ENCODE assay signal across 23 cellular contexts in genomic region chr10:30816144-30816811, GRCh38.
DNase-seq lines count a peak whose midpoint lies in the region; ATAC-seq, FAIRE-seq and TF ChIP-seq lines count a peak whose summit lies in the region.
"Had no signal": no experiment of that assay in that cellular context is flagged by ENCODE, and none has a peak within 500 bp of the region (broad histone marks: within the 10 kb centered on the region; RNA-seq: fewer than 3 reads in every experiment).

No MANE protein-coding gene starts in this region.

- no peak overlapping the region for H2AK5ac ChIP-seq in IMR-90 (ENCODE audit: low read depth, low read length)

- dilution Hi-C loops in IMR-90 (cut with HindIII; ENCODE audit: low sequenced_read_pairs, unreplicated experiment), result no loop called here

- no peak overlapping the region for H3K27ac Mint-ChIP-seq in stimulated activated effector memory CD8-positive, alpha-beta T cell treated with anti-CD3 and anti-CD28 coated beads, Interleukin-12 subunit alpha, Interleukin-12 subunit beta, amount 100 ng/mL, for 72 hours
- H3K27ac Mint-ChIP-seq in activated CD8-positive, alpha-beta memory T cell treated with anti-CD3 and anti-CD28 coated beads, Interleukin-2, amount 10 ng/mL, durations not matched to agents 7 days and 5 days, result no peak overlapping the region
- H3K27ac Mint-ChIP-seq: activated naive CD4-positive, alpha-beta T cell treated with anti-CD3 and anti-CD28 coated beads for 36 hours; CD8-positive, alpha-beta memory T cell had no signal

- peak overlapping the region; percentile 48; the same call in 1 of the 2 replicates for H2BK20ac ChIP-seq in IMR-90 (ENCODE audit: low read depth, low read length)

- H3K36me3 ChIP-seq in IMR-90 (ENCODE audit: control insufficient read depth, insufficient read depth, low read length), result no peaks in the 10 kb centered on the region
- H3K36me3 ChIP-seq in WERI-Rb-1, result no peaks in the 10 kb centered on the region
- H3K36me3 ChIP-seq in muscle layer of duodenum (ENCODE audit: control insufficient read depth in 1 of 2, insufficient read depth in 2 of 2, low read length in 2 of 2), result no peaks in the 10 kb centered on the region
- H3K36me3 ChIP-seq in stomach, result no peaks in the 10 kb centered on the region
- no peaks in the 10 kb centered on the region for H3K36me3 ChIP-seq in kidney (ENCODE audit: control insufficient read depth in 1 of 2, insufficient read depth in 2 of 2, low read length in 2 of 2)
- H3K36me3 ChIP-seq: neutrophil had no signal

- TF ChIP-seq POLR2A in IMR-90 (IDR thresholded peaks at IDR 0.05; ENCODE audit: low read depth, low read length), result no peak
- no peak for TF ChIP-seq POLR2A in stomach (IDR thresholded peaks at IDR 0.05)

- peaks cover 26% of the 10 kb centered on the region for H3K4me1 Mint-ChIP-seq in stimulated activated effector memory CD8-positive, alpha-beta T cell treated with anti-CD3 and anti-CD28 coated beads, Interleukin-12 subunit alpha, Interleukin-12 subunit beta, amount 100 ng/mL, for 72 hours
- peaks cover 28% of the 10 kb centered on the region for H3K4me1 Mint-ChIP-seq in activated CD8-positive, alpha-beta memory T cell treated with anti-CD3 and anti-CD28 coated beads, Interleukin-2, amount 10 ng/mL, durations not matched to agents 7 days and 5 days

- no peak overlapping the region for H3K4me3 ChIP-seq in IMR-90 (ENCODE audit: insufficient read depth, low read depth, low read length)
- H3K4me3 ChIP-seq in WERI-Rb-1 (ENCODE audit: low read depth, low read length), result no peak overlapping the region
- peak overlapping the region in 1 of 2 donors; percentile 1 for H3K4me3 ChIP-seq in muscle layer of duodenum (ENCODE audit: low read depth in 1 of 2, low read length in 2 of 2)
- no peak overlapping the region for H3K4me3 ChIP-seq in stomach
- no peak overlapping the region for H3K4me3 ChIP-seq in kidney (ENCODE audit: low read length in 2 of 2)

- CTCF ChIA-PET in IMR-90 (lab: Yijun Ruan, JAX), result no interaction called here
- CTCF ChIA-PET in activated CD8-positive, alpha-beta memory T cell treated with anti-CD3 and anti-CD28 coated beads, Interleukin-2, amount 10 ng/mL, durations not matched to agents 7 days and 5 days (lab: Charles Lee), result interaction anchor here (0.8 to 1.3 kb wide), 2 partner anchors 64 to 973 kb away, joined by 3 read pairs; no protein-coding TSS in a partner anchor

- H3K4me3 Mint-ChIP-seq in stimulated activated effector memory CD8-positive, alpha-beta T cell treated with anti-CD3 and anti-CD28 coated beads, Interleukin-12 subunit alpha, Interleukin-12 subunit beta, amount 100 ng/mL, for 72 hours, result no peak overlapping the region
- no peak overlapping the region for H3K4me3 Mint-ChIP-seq in activated CD8-positive, alpha-beta memory T cell treated with anti-CD3 and anti-CD28 coated beads, Interleukin-2, amount 10 ng/mL, durations not matched to agents 7 days and 5 days
- H3K4me3 Mint-ChIP-seq: activated naive CD4-positive, alpha-beta T cell treated with anti-CD3 and anti-CD28 coated beads for 36 hours; activated T-cell treated with anti-CD3 and anti-CD28 coated beads, Interleukin-2, amount 50 U/mL, for 4 hours; CD8-positive, alpha-beta memory T cell; central memory CD8-positive, alpha-beta T cell had no signal

- in situ Hi-C loops in IMR-90 (cut with MboI; ENCODE audit: low sequenced_read_pairs), result no loop called here

- no peak overlapping the region for H2BK120ac ChIP-seq in IMR-90 (ENCODE audit: low read depth, low read length)

- DNase-seq in IMR-90, result no peak
- DNase-seq in WERI-Rb-1, result peak; percentile 31
- no peak for DNase-seq in stomach
- no peak for DNase-seq in stimulated activated effector memory CD8-positive, alpha-beta T cell treated with anti-CD3 and anti-CD28 coated beads, Interleukin-12 subunit alpha, Interleukin-12 subunit beta, amount 100 ng/mL, for 72 hours (ENCODE audit: low spot score in 2 of 2)
- DNase-seq in AML-193 (lab: John Stamatoyannopoulos, UW), result no peak
- DNase-seq in activated CD8-positive, alpha-beta memory T cell treated with anti-CD3 and anti-CD28 coated beads, Interleukin-2, amount 10 ng/mL, durations not matched to agents 7 days and 5 days, result no peak
- DNase-seq in kidney, result no peak
- DNase-seq: activated naive CD4-positive, alpha-beta T cell treated with anti-CD3 and anti-CD28 coated beads for 36 hours; activated T-cell treated with anti-CD3 and anti-CD28 coated beads, Interleukin-2, amount 50 U/mL, for 4 hours; amygdala; CD8-positive, alpha-beta memory T cell; effector CD8-positive, alpha-beta T cell; H7; NCI-H187 treated with DMSO at 0.1 percent for 48 hours; NCI-H510A; SK-N-SH; T-helper 9 cell had no signal

- H3K4ac ChIP-seq in IMR-90 (ENCODE audit: low read depth, low read length), result no peak overlapping the region

- no peak overlapping the region for H2AFZ ChIP-seq in IMR-90 (replicated peaks; ENCODE audit: low read length, poor library complexity)

- H3K9me3 Mint-ChIP-seq in stimulated activated effector memory CD8-positive, alpha-beta T cell treated with anti-CD3 and anti-CD28 coated beads, Interleukin-12 subunit alpha, Interleukin-12 subunit beta, amount 100 ng/mL, for 72 hours, result no peaks in the 10 kb centered on the region
- H3K9me3 Mint-ChIP-seq in activated CD8-positive, alpha-beta memory T cell treated with anti-CD3 and anti-CD28 coated beads, Interleukin-2, amount 10 ng/mL, durations not matched to agents 7 days and 5 days (ENCODE audit: low read depth), result no peaks in the 10 kb centered on the region
- H3K9me3 Mint-ChIP-seq: activated naive CD4-positive, alpha-beta T cell treated with anti-CD3 and anti-CD28 coated beads for 36 hours; activated T-cell treated with anti-CD3 and anti-CD28 coated beads, Interleukin-2, amount 50 U/mL, for 4 hours; CD8-positive, alpha-beta memory T cell; central memory CD8-positive, alpha-beta T cell had no signal

- H3K36me3 Mint-ChIP-seq in stimulated activated effector memory CD8-positive, alpha-beta T cell treated with anti-CD3 and anti-CD28 coated beads, Interleukin-12 subunit alpha, Interleukin-12 subunit beta, amount 100 ng/mL, for 72 hours, result no peaks in the 10 kb centered on the region
- H3K36me3 Mint-ChIP-seq in activated CD8-positive, alpha-beta memory T cell treated with anti-CD3 and anti-CD28 coated beads, Interleukin-2, amount 10 ng/mL, durations not matched to agents 7 days and 5 days, result no peaks in the 10 kb centered on the region
- H3K36me3 Mint-ChIP-seq: CD8-positive, alpha-beta memory T cell had no signal

- intact Hi-C loops in IMR-90 (cut with micrococcal nuclease), result no loop called here
- intact Hi-C loops in stomach (cut with DNase I; ENCODE audit: low total_unique reads), result no loop called here
- intact Hi-C loops in kidney (cut with DNase I), result no loop called here

- H3K27ac ChIP-seq in IMR-90 (ENCODE audit: insufficient read depth, low read length), result no peak overlapping the region
- H3K27ac ChIP-seq in WERI-Rb-1, result no peak overlapping the region; the same call in 1 of the 2 replicates
- H3K27ac ChIP-seq in muscle layer of duodenum (ENCODE audit: low read length), result peak overlapping the region; percentile 72
- peak overlapping the region in 4 of 5 donors; percentile 30 to 89 (median 68) for H3K27ac ChIP-seq in stomach
- H3K27ac ChIP-seq in kidney (ENCODE audit: low read depth in 2 of 2, low read length in 2 of 2), result no peak overlapping the region
- H3K27ac ChIP-seq: KMS-11, neutrophil had no signal

- H2BK5ac ChIP-seq in IMR-90 (ENCODE audit: low read depth, low read length, poor library complexity, severe bottlenecking), result no peak overlapping the region

- no CpG with 5 or more reads among the region's 9 CpGs for WGBS in IMR-90 (ENCODE audit: extremely low coverage in 2 of 2, insufficient read length in 1 of 2), 2 experiments
- 58 to 83% (median 79%) methylated on average over 9 of the region's 9 CpGs for WGBS in stomach, 5 donors

- ATAC-seq in IMR-90 (ENCODE audit: low read depth), result no peak
- ATAC-seq in stimulated activated effector memory CD8-positive, alpha-beta T cell treated with anti-CD3 and anti-CD28 coated beads, Interleukin-12 subunit alpha, Interleukin-12 subunit beta, amount 100 ng/mL, for 72 hours, result no peak
- no peak for ATAC-seq in activated CD8-positive, alpha-beta memory T cell treated with anti-CD3 and anti-CD28 coated beads, Interleukin-2, amount 10 ng/mL, durations not matched to agents 7 days and 5 days
- ATAC-seq: activated T-cell treated with anti-CD3 and anti-CD28 coated beads, Interleukin-2, amount 50 U/mL, for 4 hours; esophagus mucosa; left lobe of liver had no signal

- POLR2A ChIA-PET in IMR-90 (lab: Charles Lee; ENCODE audit: unreplicated experiment), result no interaction called here

- no peaks in the 10 kb centered on the region for H3K27me3 ChIP-seq in IMR-90 (ENCODE audit: control insufficient read depth, insufficient read depth, low read length)
- no peaks in the 10 kb centered on the region for H3K27me3 ChIP-seq in WERI-Rb-1 (ENCODE audit: insufficient read depth, low read depth, severe bottlenecking)
- H3K27me3 ChIP-seq in muscle layer of duodenum (ENCODE audit: low read depth, low read length), result no peaks in the 10 kb centered on the region
- H3K27me3 ChIP-seq in stomach, result no peaks in the 10 kb centered on the region
- H3K27me3 ChIP-seq: neutrophil had no signal

- H3K9ac ChIP-seq in IMR-90 (ENCODE audit: low read depth, low read length) (no peak overlapping the region), kidney (ENCODE audit: low read length in 2 of 2) (no peak overlapping the region)
- H3K9ac ChIP-seq: KMS-11, SK-N-SH had no signal

- H3K9me1 ChIP-seq in IMR-90 (ENCODE audit: insufficient read depth, low read length), result peaks cover 37% of the 10 kb centered on the region

- H4K8ac ChIP-seq in IMR-90 (ENCODE audit: low read depth in 2 of 2, low read length in 2 of 2), result no peak overlapping the region

- no peaks in the 10 kb centered on the region for H3K27me3 Mint-ChIP-seq in activated CD8-positive, alpha-beta memory T cell treated with anti-CD3 and anti-CD28 coated beads, Interleukin-2, amount 10 ng/mL, durations not matched to agents 7 days and 5 days
- H3K27me3 Mint-ChIP-seq: CD8-positive, alpha-beta memory T cell; central memory CD8-positive, alpha-beta T cell had no signal

- H3K18ac ChIP-seq in IMR-90 (ENCODE audit: low read depth, low read length), result no peak overlapping the region; the same call in 1 of the 2 replicates

- H3K9me3 ChIP-seq in IMR-90 (ENCODE audit: control insufficient read depth, insufficient read depth, low read length), result no peaks in the 10 kb centered on the region
- no peaks in the 10 kb centered on the region for H3K9me3 ChIP-seq in WERI-Rb-1 (ENCODE audit: severe bottlenecking)
- H3K9me3 ChIP-seq in muscle layer of duodenum (ENCODE audit: control insufficient read depth in 1 of 2, low read length in 2 of 2), result no peaks in the 10 kb centered on the region
- no peaks in the 10 kb centered on the region for H3K9me3 ChIP-seq in stomach
- no peaks in the 10 kb centered on the region for H3K9me3 ChIP-seq in kidney (ENCODE audit: control insufficient read depth in 1 of 2, low read length in 2 of 2)
- H3K9me3 ChIP-seq: neutrophil, SK-N-SH had no signal

- no peak overlapping the region for H2BK15ac ChIP-seq in IMR-90 (ENCODE audit: low read depth, low read length)

- BruUV-seq in IMR-90 (replicated peaks; lab: Mats Ljungman, UMichigan), result no TSS peak

- no peak for FAIRE-seq in kidney (lab: Jason Lieb, UNC)

- H3K4me1 ChIP-seq in IMR-90 (ENCODE audit: control insufficient read depth, insufficient read depth, low read length) (peaks cover 46% of the 10 kb centered on the region), muscle layer of duodenum (ENCODE audit: control insufficient read depth in 1 of 2, insufficient read depth in 2 of 2, low read length in 2 of 2) (peaks cover 30 to 50% of the 10 kb centered on the region in 2 donors), stomach (peaks cover 20 to 91% (median 51%) of the 10 kb centered on the region in 4 donors), kidney (ENCODE audit: control insufficient read depth in 1 of 2, insufficient read depth in 1 of 2, low read depth in 1 of 2, low read length in 2 of 2) (peaks cover 15 to 31% of the 10 kb centered on the region in 2 donors)

- no peak for TF ChIP-seq RAD21 in IMR-90 (IDR thresholded peaks at IDR 0.05; ENCODE audit: low read length)

- H3K56ac ChIP-seq in IMR-90 (ENCODE audit: extremely low read depth, insufficient read depth, low read length), result no peak overlapping the region

- TF ChIP-seq CTCF in IMR-90 (conservative IDR thresholded peaks at IDR 0.05; ENCODE audit: low read depth, low read length) (no peak), WERI-Rb-1 (IDR thresholded peaks at IDR 0.05; ENCODE audit: low read depth, low read length) (no peak), stomach (IDR thresholded peaks at IDR 0.05) (no peak), kidney (IDR thresholded peaks at IDR 0.05; ENCODE audit: borderline replicate concordance, extremely low read depth, insufficient read depth) (no peak)

- no peak overlapping the region for H4K91ac ChIP-seq in IMR-90 (ENCODE audit: insufficient read depth, low read depth, low read length)

- 0 out of 2 replicates have a peak, but pooled peaks cover 4% of the 10 kb centered on the region for H4K20me1 ChIP-seq in IMR-90 (ENCODE audit: insufficient read depth, low read length)

- peaks cover 0 to 3% of the 10 kb centered on the region in 2 experiments; a peak in 1 of 4 replicates for H3K79me1 ChIP-seq in IMR-90 (ENCODE audit: low read depth in 1 of 2, low read length in 2 of 2)

- TF ChIP-seq EP300 in stomach (IDR thresholded peaks at IDR 0.05), result no peak

- no peak overlapping the region for H4K5ac ChIP-seq in IMR-90 (ENCODE audit: low read depth, low read length)

- no peak overlapping the region for H3K14ac ChIP-seq in IMR-90 (replicated peaks; ENCODE audit: low read depth, low read length)

- H3K4me2 ChIP-seq in IMR-90 (ENCODE audit: low read depth, low read length), result no peak overlapping the region
- H3K4me2 ChIP-seq: KMS-11, SK-N-SH had no signal

- no peak overlapping the region for H3K23ac ChIP-seq in IMR-90 (ENCODE audit: low read depth, low read length)

- H2AK9ac ChIP-seq in IMR-90 (replicated peaks; ENCODE audit: low read depth, low read length, poor library complexity), result no peak overlapping the region

Comparison
In these comparisons a context has a peak if more than half of its experiments do, and no peak if none do; other contexts are left out.
1. H3K27ac ChIP-seq: peak in muscle layer of duodenum (single experiment) and stomach (4 of 5); none in IMR-90 (single experiment), WERI-Rb-1 (single experiment) and kidney (0 of 2).